In genomic region chr20:36467076-36467999, GRCh38 we compare ENCODE assay signal across 9 cellular contexts.
A peak's percentile ranks its signal among the peaks of the same experiment; 100 is the strongest.
DNase-seq lines count a peak whose midpoint lies in the region; ATAC-seq and TF ChIP-seq lines count a peak whose summit lies in the region.
"Had no signal": no experiment of that assay in that cellular context is flagged by ENCODE, and none has a peak within 500 bp of the region (broad histone marks: within the 10 kb centered on the region; RNA-seq: fewer than 3 reads in every experiment).

No MANE protein-coding gene starts in this region.

- no peaks in the 10 kb centered on the region for H3K36me3 Mint-ChIP-seq in activated CD8-positive, alpha-beta memory T cell treated with anti-CD3 and anti-CD28 coated beads, Interleukin-2, amount 10 ng/mL, durations not matched to agents 7 days and 5 days

- peak; percentile 24 for ATAC-seq in activated CD8-positive, alpha-beta memory T cell treated with anti-CD3 and anti-CD28 coated beads, Interleukin-2, amount 10 ng/mL, durations not matched to agents 7 days and 5 days
- ATAC-seq in HG03280 (IDR thresholded peaks at IDR 0.05; ENCODE audit: unreplicated experiment) = no peak

- no peaks in the 10 kb centered on the region for H3K9me3 Mint-ChIP-seq in activated CD8-positive, alpha-beta memory T cell treated with anti-CD3 and anti-CD28 coated beads, Interleukin-2, amount 10 ng/mL, durations not matched to agents 7 days and 5 days (ENCODE audit: low read depth)

- peaks cover 100% of the 10 kb centered on the region for H3K79me2 ChIP-seq in osteoblast (ENCODE audit: insufficient read depth, low read length)

- H3K4me2 ChIP-seq in osteoblast (ENCODE audit: insufficient read depth, low read length) = peak overlapping the region; percentile 60

- H3K4me1 Mint-ChIP-seq in activated CD8-positive, alpha-beta memory T cell treated with anti-CD3 and anti-CD28 coated beads, Interleukin-2, amount 10 ng/mL, durations not matched to agents 7 days and 5 days = peaks cover 76% of the 10 kb centered on the region

- TF ChIP-seq POLR2A in esophagus muscularis mucosa (IDR thresholded peaks at IDR 0.05; ENCODE audit: low read depth) = no peak

- peak; percentile 67 for DNase-seq in GM03348 (ENCODE audit: low spot score)
- peak; percentile 95 for DNase-seq in NCI-H2227 (lab: John Stamatoyannopoulos, UW; ENCODE audit: unreplicated experiment)
- DNase-seq in activated CD8-positive, alpha-beta memory T cell treated with anti-CD3 and anti-CD28 coated beads, Interleukin-2, amount 10 ng/mL, durations not matched to agents 7 days and 5 days = peak; percentile 59
- no peak for DNase-seq in esophagus muscularis mucosa (ENCODE audit: extremely low spot score)
- DNase-seq in osteoblast (ENCODE audit: insufficient read length, low spot score, missing footprints) = peak; percentile 92
- DNase-seq in OCI-M2 (lab: John Stamatoyannopoulos, UW; ENCODE audit: unreplicated experiment) = no peak
- DNase-seq in NOMO-1 (lab: John Stamatoyannopoulos, UW; ENCODE audit: unreplicated experiment in 2 of 2) = no peak
- DNase-seq: IMR-90 had no signal

- intact Hi-C loops in esophagus muscularis mucosa (cut with DNase I) = no loop called here

- TF ChIP-seq CTCF in esophagus muscularis mucosa (IDR thresholded peaks at IDR 0.05) (no peak), osteoblast (IDR thresholded peaks at IDR 0.05; ENCODE audit: extremely low read depth, low read depth, low read length) (no peak)

- H2AFZ ChIP-seq in osteoblast (ENCODE audit: low read length) = no peak overlapping the region

- H3K27ac Mint-ChIP-seq in activated CD8-positive, alpha-beta memory T cell treated with anti-CD3 and anti-CD28 coated beads, Interleukin-2, amount 10 ng/mL, durations not matched to agents 7 days and 5 days = peak overlapping the region; percentile 77

- CTCF ChIA-PET in activated CD8-positive, alpha-beta memory T cell treated with anti-CD3 and anti-CD28 coated beads, Interleukin-2, amount 10 ng/mL, durations not matched to agents 7 days and 5 days (lab: Charles Lee) = interaction anchor here (1.3 to 3.7 kb wide), 2 partner anchors 25 to 513 kb away, joined by 3 to 20 read pairs; partner anchors contain the start of gene SCAND1

- peaks cover 0 to 4% (median 0%) of the 10 kb centered on the region in 4 donors for H3K36me3 ChIP-seq in esophagus muscularis mucosa
- peaks cover 13% of the 10 kb centered on the region for H3K36me3 ChIP-seq in osteoblast (ENCODE audit: insufficient read depth, low read length)

- no peaks in the 10 kb centered on the region for H3K9me3 ChIP-seq in esophagus muscularis mucosa
- H3K9me3 ChIP-seq in osteoblast (ENCODE audit: low read depth, low read length) = no peaks in the 10 kb centered on the region

- TF ChIP-seq EP300 in esophagus muscularis mucosa (IDR thresholded peaks at IDR 0.05) = no peak

- peak overlapping the region; percentile 6 for H3K4me3 Mint-ChIP-seq in activated CD8-positive, alpha-beta memory T cell treated with anti-CD3 and anti-CD28 coated beads, Interleukin-2, amount 10 ng/mL, durations not matched to agents 7 days and 5 days

- H4K20me1 ChIP-seq in osteoblast (ENCODE audit: insufficient read depth, low read length) = peaks cover 93% of the 10 kb centered on the region

- H3K4me3 ChIP-seq in esophagus muscularis mucosa = no peak overlapping the region
- peak overlapping the region; percentile 15 for H3K4me3 ChIP-seq in osteoblast (ENCODE audit: insufficient read depth, low read length)

- H3K27me3 ChIP-seq in esophagus muscularis mucosa = no peaks in the 10 kb centered on the region
- no peaks in the 10 kb centered on the region for H3K27me3 ChIP-seq in osteoblast (ENCODE audit: insufficient read depth, low read length)

- H3K27ac ChIP-seq in esophagus muscularis mucosa (replicated peaks in 1 of 4) (peak overlapping the region; percentile 96 to 99 (median 96)), osteoblast (ENCODE audit: low read depth, low read length) (peak overlapping the region; percentile 76)

- no peaks in the 10 kb centered on the region for H3K27me3 Mint-ChIP-seq in activated CD8-positive, alpha-beta memory T cell treated with anti-CD3 and anti-CD28 coated beads, Interleukin-2, amount 10 ng/mL, durations not matched to agents 7 days and 5 days

- H3K4me1 ChIP-seq in esophagus muscularis mucosa (peaks cover 93 to 100% (median 95%) of the 10 kb centered on the region in 4 donors), osteoblast (ENCODE audit: insufficient read depth, low read length) (peaks cover 70% of the 10 kb centered on the region)

- WGBS in esophagus muscularis mucosa = 17% methylated on average over 8 of the region's 8 CpGs

Comparison
In these comparisons a context has a peak if more than half of its experiments do, and no peak if none do; other contexts are left out.
1. DNase-seq: peak in GM03348 (single experiment), NCI-H2227 (single experiment), activated CD8-positive, alpha-beta memory T cell treated with anti-CD3 and anti-CD28 coated beads, Interleukin-2, amount 10 ng/mL, durations not matched to agents 7 days and 5 days (single experiment) and osteoblast (single experiment); none in esophagus muscularis mucosa (single experiment), OCI-M2 (single experiment) and NOMO-1 (0 of 2).